ENCODE assay signal across 7 cellular contexts in genomic region chr12:2957816-2958431, GRCh38. TPM values are rescaled to one million over a fixed set of nuclear protein-coding genes. Genes with fewer than 3 reads are reported as not detected.
DNase-seq lines count a peak whose midpoint lies in the region; ATAC-seq and TF ChIP-seq lines count a peak whose summit lies in the region.

No MANE protein-coding gene starts in this region.

- peak overlapping the region; percentile 92 for H3K4me2 ChIP-seq in SK-N-SH

- peaks cover 17 to 22% of the 10 kb centered on the region in 2 experiments for H3K4me1 ChIP-seq in SK-N-SH (ENCODE audit: control insufficient read depth in 1 of 2, insufficient read depth in 2 of 2, low read depth in 1 of 2, low read length in 1 of 2)
- H3K4me1 ChIP-seq in sigmoid colon = peaks cover 0 to 28% (median 24%) of the 10 kb centered on the region in 4 donors

- CTCF ChIA-PET in HEK293T (lab: Yijun Ruan, JAX) = interaction anchor here (0.6 to 1.4 kb wide), 3 partner anchors 13 to 104 kb away, joined by 3 to 5 read pairs (median 4); no protein-coding TSS in a partner anchor
- CTCF ChIA-PET in SK-N-SH (lab: Yijun Ruan, JAX) = interaction anchor here (1.4 to 1.9 kb wide), 4 partner anchors 14 to 112 kb away, joined by 4 to 8 read pairs (median 6); no protein-coding TSS in a partner anchor

- H3K9me3 ChIP-seq in SK-N-SH (no peaks in the 10 kb centered on the region), sigmoid colon (no peaks in the 10 kb centered on the region)

- POLR2A ChIA-PET in HEK293T (lab: Yijun Ruan, JAX) = interaction anchor here (0.6 to 1.3 kb wide), 4 partner anchors 8 to 81 kb away, joined by 3 to 6 read pairs (median 4); partner anchors contain the start of genes FOXM1 and RHNO1
- POLR2A ChIA-PET in SK-N-SH (lab: Yijun Ruan, JAX) = interaction anchor here (1.1 to 1.2 kb wide), 2 partner anchors 67 to 81 kb away, joined by 3 read pairs; partner anchors contain the start of genes FOXM1, RHNO1 and TULP3

- H3K79me2 ChIP-seq in SK-N-SH (ENCODE audit: insufficient read depth) = peaks cover 24% of the 10 kb centered on the region

- DNase-seq in HEK293T (ENCODE audit: extremely low spot score) = peak; percentile 5
- DNase-seq in SK-N-SH = no peak
- DNase-seq in fibroblast of peridontal ligament (ENCODE audit: extremely low read depth) = peak; percentile 13
- no peak for DNase-seq in sigmoid colon
- no peak for DNase-seq in kidney tubule cell (ENCODE audit: low spot score)

- H3K27me3 ChIP-seq in SK-N-SH (ENCODE audit: insufficient read depth) = no peaks in the 10 kb centered on the region
- H3K27me3 ChIP-seq in sigmoid colon = no peaks in the 10 kb centered on the region

- no peaks in the 10 kb centered on the region for H3K9me2 ChIP-seq in SK-N-SH

- H3K27ac ChIP-seq in SK-N-SH (ENCODE audit: low read depth in 2 of 2, low read length in 1 of 2) = peak overlapping the region; percentile 76 to 82
- H3K27ac ChIP-seq in sigmoid colon = peak overlapping the region in 3 of 4 donors; percentile 81 to 91 (median 83)

- no peaks in the 10 kb centered on the region for H3K36me3 ChIP-seq in SK-N-SH (replicated peaks in 1 of 2; ENCODE audit: control insufficient read depth in 1 of 2, insufficient read depth in 2 of 2, low read length in 1 of 2)
- H3K36me3 ChIP-seq in sigmoid colon = no peaks in the 10 kb centered on the region

- peak overlapping the region; percentile 77 for H3K9ac ChIP-seq in SK-N-SH

- ATAC-seq in GM19328 (IDR thresholded peaks at IDR 0.05; ENCODE audit: unreplicated experiment) (no peak), HG03354 (IDR thresholded peaks at IDR 0.05; ENCODE audit: poor library complexity, severe bottlenecking, unreplicated experiment) (no peak)

- intact Hi-C loops in sigmoid colon (cut with DNase I) = no loop called here

- no peak for TF ChIP-seq POLR2A in sigmoid colon (IDR thresholded peaks at IDR 0.05)

- TF ChIP-seq EP300 in SK-N-SH (IDR thresholded peaks at IDR 0.05; ENCODE audit: borderline replicate concordance in 1 of 2, low read depth in 1 of 2, low read length in 1 of 2) (no peak), sigmoid colon (IDR thresholded peaks at IDR 0.05) (no peak)

- WGBS in SK-N-SH (ENCODE audit: low lambda C conversion rate) = 79% methylated on average over 10 of the region's 11 CpGs
- WGBS in sigmoid colon, 2 donors = 50 to 65% methylated on average over 11 of the region's 11 CpGs

- H2AFZ ChIP-seq in SK-N-SH (ENCODE audit: low read depth) = peak overlapping the region; percentile 94; the same call in 1 of the 2 replicates

- H3K4me3 ChIP-seq in SK-N-SH (ENCODE audit: low read depth in 2 of 2, low read length in 1 of 2) = peak overlapping the region; percentile 66 to 68
- H3K4me3 ChIP-seq in sigmoid colon = peak overlapping the region in 3 of 4 donors; percentile 56 to 69 (median 62)

- no peak for TF ChIP-seq RAD21 in SK-N-SH (IDR thresholded peaks at IDR 0.05; ENCODE audit: low read length)

- peaks cover 20% of the 10 kb centered on the region for H3F3A ChIP-seq in SK-N-SH (replicated peaks; ENCODE audit: insufficient read depth)

- peaks cover 13% of the 10 kb centered on the region; the same call in 1 of the 2 replicates for H4K20me1 ChIP-seq in SK-N-SH (ENCODE audit: insufficient read depth)

- no peak; the same call in 1 of the 2 replicates for TF ChIP-seq CTCF in SK-N-SH (IDR thresholded peaks at IDR 0.05)
- TF ChIP-seq CTCF in sigmoid colon (IDR thresholded peaks at IDR 0.05) = no peak

TF ChIP-seq in HEK293T, 16 proteins besides CTCF, POLR2A, EP300 and RAD21:
- no peak for TF ChIP-seq ELF4 (IDR thresholded peaks at IDR 0.05)

TF ChIP-seq in SK-N-SH, 30 proteins besides CTCF, POLR2A, EP300 and RAD21:
- TF ChIP-seq GATA2 (CRISPR knock-in tag; IDR thresholded peaks at IDR 0.05) = peak; percentile 69
- no peak for TF ChIP-seq SMC3 (IDR thresholded peaks at IDR 0.05; ENCODE audit: low read depth, low read length)

RNA-seq across cellular contexts. Expression of gene TEAD4, which starts 1.3 kb away (rescaled TPM):
- polyA plus RNA-seq in SK-N-SH (2012; rRNA removed) (21.1 and 27.1 TPM in 2 replicates), sigmoid colon (10 to 100 TPM in 1 of 3 donors, 1 to 10 TPM in 2; 1.6 to 16.3 (median 3.6) TPM)
- 14.2 and 18.4 TPM in 2 replicates for polyA plus RNA-seq in SK-N-SH (2012; cell fraction: cytosol; rRNA removed)
- 37.3 and 49.2 TPM in 2 replicates for polyA plus RNA-seq in SK-N-SH (2012; cell fraction: nucleus; rRNA removed)
- total RNA-seq in sigmoid colon = 10 to 100 TPM in 1 of 4 donors, 1 to 10 TPM in 3; 2.9 to 31.2 (median 4.4) TPM

Comparison
In these comparisons a context has a peak if more than half of its experiments do, and no peak if none do; other contexts are left out.
1. DNase-seq: peak in HEK293T (single experiment) and fibroblast of peridontal ligament (single experiment); none in SK-N-SH (single experiment), sigmoid colon (single experiment) and kidney tubule cell (single experiment).